ENCODE assay signal across 1 cellular context in genomic region chr3:45640724-45641361, GRCh38.
TF ChIP-seq lines count a peak whose summit lies in the region.

No MANE protein-coding gene starts in this region.

TF ChIP-seq in GM23338, 12 proteins besides CTCF, POLR2A, EP300 and RAD21 (continued from another document):
- TF ChIP-seq, protein P1, sequence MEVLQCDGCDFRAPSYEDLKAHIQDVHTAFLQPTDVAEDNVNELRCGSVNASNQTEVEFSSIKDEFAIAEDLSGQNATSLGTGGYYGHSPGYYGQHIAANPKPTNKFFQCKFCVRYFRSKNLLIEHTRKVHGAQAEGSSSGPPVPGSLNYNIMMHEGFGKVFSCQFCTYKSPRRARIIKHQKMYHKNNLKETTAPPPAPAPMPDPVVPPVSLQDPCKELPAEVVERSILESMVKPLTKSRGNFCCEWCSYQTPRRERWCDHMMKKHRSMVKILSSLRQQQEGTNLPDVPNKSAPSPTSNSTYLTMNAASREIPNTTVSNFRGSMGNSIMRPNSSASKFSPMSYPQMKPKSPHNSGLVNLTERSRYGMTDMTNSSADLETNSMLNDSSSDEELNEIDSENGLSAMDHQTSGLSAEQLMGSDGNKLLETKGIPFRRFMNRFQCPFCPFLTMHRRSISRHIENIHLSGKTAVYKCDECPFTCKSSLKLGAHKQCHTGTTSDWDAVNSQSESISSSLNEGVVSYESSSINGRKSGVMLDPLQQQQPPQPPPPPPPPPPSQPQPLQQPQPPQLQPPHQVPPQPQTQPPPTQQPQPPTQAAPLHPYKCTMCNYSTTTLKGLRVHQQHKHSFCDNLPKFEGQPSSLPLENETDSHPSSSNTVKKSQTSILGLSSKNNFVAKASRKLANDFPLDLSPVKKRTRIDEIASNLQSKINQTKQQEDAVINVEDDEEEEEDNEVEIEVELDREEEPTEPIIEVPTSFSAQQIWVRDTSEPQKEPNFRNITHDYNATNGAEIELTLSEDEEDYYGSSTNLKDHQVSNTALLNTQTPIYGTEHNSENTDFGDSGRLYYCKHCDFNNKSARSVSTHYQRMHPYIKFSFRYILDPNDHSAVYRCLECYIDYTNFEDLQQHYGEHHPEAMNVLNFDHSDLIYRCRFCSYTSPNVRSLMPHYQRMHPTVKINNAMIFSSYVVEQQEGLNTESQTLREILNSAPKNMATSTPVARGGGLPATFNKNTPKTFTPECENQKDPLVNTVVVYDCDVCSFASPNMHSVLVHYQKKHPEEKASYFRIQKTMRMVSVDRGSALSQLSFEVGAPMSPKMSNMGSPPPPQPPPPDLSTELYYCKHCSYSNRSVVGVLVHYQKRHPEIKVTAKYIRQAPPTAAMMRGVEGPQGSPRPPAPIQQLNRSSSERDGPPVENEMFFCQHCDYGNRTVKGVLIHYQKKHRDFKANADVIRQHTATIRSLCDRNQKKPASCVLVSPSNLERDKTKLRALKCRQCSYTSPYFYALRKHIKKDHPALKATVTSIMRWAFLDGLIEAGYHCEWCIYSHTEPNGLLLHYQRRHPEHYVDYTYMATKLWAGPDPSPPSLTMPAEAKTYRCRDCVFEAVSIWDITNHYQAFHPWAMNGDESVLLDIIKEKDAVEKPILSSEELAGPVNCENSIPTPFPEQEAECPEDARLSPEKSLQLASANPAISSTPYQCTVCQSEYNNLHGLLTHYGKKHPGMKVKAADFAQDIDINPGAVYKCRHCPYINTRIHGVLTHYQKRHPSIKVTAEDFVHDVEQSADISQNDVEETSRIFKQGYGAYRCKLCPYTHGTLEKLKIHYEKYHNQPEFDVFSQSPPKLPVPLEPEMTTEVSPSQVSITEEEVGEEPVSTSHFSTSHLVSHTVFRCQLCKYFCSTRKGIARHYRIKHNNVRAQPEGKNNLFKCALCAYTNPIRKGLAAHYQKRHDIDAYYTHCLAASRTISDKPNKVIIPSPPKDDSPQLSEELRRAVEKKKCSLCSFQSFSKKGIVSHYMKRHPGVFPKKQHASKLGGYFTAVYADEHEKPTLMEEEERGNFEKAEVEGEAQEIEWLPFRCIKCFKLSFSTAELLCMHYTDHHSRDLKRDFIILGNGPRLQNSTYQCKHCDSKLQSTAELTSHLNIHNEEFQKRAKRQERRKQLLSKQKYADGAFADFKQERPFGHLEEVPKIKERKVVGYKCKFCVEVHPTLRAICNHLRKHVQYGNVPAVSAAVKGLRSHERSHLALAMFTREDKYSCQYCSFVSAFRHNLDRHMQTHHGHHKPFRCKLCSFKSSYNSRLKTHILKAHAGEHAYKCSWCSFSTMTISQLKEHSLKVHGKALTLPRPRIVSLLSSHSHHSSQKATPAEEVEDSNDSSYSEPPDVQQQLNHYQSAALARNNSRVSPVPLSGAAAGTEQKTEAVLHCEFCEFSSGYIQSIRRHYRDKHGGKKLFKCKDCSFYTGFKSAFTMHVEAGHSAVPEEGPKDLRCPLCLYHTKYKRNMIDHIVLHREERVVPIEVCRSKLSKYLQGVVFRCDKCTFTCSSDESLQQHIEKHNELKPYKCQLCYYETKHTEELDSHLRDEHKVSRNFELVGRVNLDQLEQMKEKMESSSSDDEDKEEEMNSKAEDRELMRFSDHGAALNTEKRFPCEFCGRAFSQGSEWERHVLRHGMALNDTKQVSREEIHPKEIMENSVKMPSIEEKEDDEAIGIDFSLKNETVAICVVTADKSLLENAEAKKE (CRISPR knock-in tag; IDR thresholded peaks at IDR 0.05), result no peak
- no peak for TF ChIP-seq ZNF114 (CRISPR knock-in tag; IDR thresholded peaks at IDR 0.05)
